10 cellular contexts compared by ENCODE assay signal in genomic region chr1:84969489-84970250, GRCh38. TPM values are rescaled to one million over a fixed set of nuclear protein-coding genes. Genes with fewer than 3 reads are reported as not detected.
A peak's percentile ranks its signal among the peaks of the same experiment; 100 is the strongest.
DNase-seq lines count a peak whose midpoint lies in the region; ATAC-seq and TF ChIP-seq lines count a peak whose summit lies in the region.
"Had no signal": no experiment of that assay in that cellular context is flagged by ENCODE, and none has a peak within 500 bp of the region (broad histone marks: within the 10 kb centered on the region; RNA-seq: fewer than 3 reads in every experiment).

No MANE protein-coding gene starts in this region.

- POLR2A ChIA-PET in SK-N-SH (lab: Yijun Ruan, JAX) = no interaction called here

- ATAC-seq in GM18873 (IDR thresholded peaks at IDR 0.05; ENCODE audit: low FRiP score, unreplicated experiment) (peak; percentile 45), GM21529 (IDR thresholded peaks at IDR 0.05; ENCODE audit: unreplicated experiment) (peak; percentile 34), HG03378 (IDR thresholded peaks at IDR 0.05; ENCODE audit: unreplicated experiment) (peak; percentile 53), memory B cell (ENCODE audit: low read depth) (peak; percentile 30)

- CTCF ChIA-PET in SK-N-SH (lab: Yijun Ruan, JAX) = no interaction called here

- H3K9me2 ChIP-seq in SK-N-SH = no peaks in the 10 kb centered on the region

- no peaks in the 10 kb centered on the region for H3F3A ChIP-seq in SK-N-SH (replicated peaks; ENCODE audit: insufficient read depth)

- no peaks in the 10 kb centered on the region for H4K20me1 ChIP-seq in SK-N-SH (ENCODE audit: insufficient read depth)

- H3K9ac ChIP-seq in SK-N-SH = no peak overlapping the region

- H3K4me1 ChIP-seq in SK-N-SH (ENCODE audit: control insufficient read depth in 1 of 2, insufficient read depth in 2 of 2, low read depth in 1 of 2, low read length in 1 of 2) = no peaks in the 10 kb centered on the region

- DNase-seq in memory B cell (ENCODE audit: low spot score in 2 of 2) (no peak), glomerular visceral epithelial cell (ENCODE audit: extremely low spot score) (no peak), NCI-H345 (lab: John Stamatoyannopoulos, UW) (no peak), NCI-H146 treated with DMSO at 0.1 percent for 48 hours (lab: John Stamatoyannopoulos, UW; ENCODE audit: unreplicated experiment) (no peak), SK-N-SH (no peak)
- DNase-seq: IMR-90, NCI-H526 treated with DMSO at 0.1 percent for 48 hours had no signal

- H3K9me3 ChIP-seq in SK-N-SH = no peaks in the 10 kb centered on the region

- H3K27me3 ChIP-seq in SK-N-SH (ENCODE audit: insufficient read depth) = 0 out of 2 replicates have a peak, but pooled peaks cover 8% of the 10 kb centered on the region

- no peak overlapping the region for H3K4me3 ChIP-seq in SK-N-SH (ENCODE audit: low read depth in 2 of 2, low read length in 1 of 2)

- WGBS in SK-N-SH (ENCODE audit: low lambda C conversion rate) = 49% methylated on average over 7 of the region's 7 CpGs

- H3K27me3 Mint-ChIP-seq in memory B cell = no peaks in the 10 kb centered on the region

- H3K4me3 Mint-ChIP-seq in memory B cell = no peak overlapping the region

- TF ChIP-seq RAD21 in SK-N-SH (IDR thresholded peaks at IDR 0.05; ENCODE audit: low read length) = no peak

- peaks cover 14% of the 10 kb centered on the region for H3K36me3 Mint-ChIP-seq in memory B cell

- H2AFZ ChIP-seq in SK-N-SH (ENCODE audit: low read depth) = no peak overlapping the region

- H3K27ac Mint-ChIP-seq in memory B cell = peak overlapping the region; percentile 84

- no peak overlapping the region for H3K27ac ChIP-seq in SK-N-SH (ENCODE audit: low read depth in 2 of 2, low read length in 1 of 2)

- peaks cover 34% of the 10 kb centered on the region for H3K4me1 Mint-ChIP-seq in memory B cell

- H3K4me2 ChIP-seq in SK-N-SH = no peak overlapping the region

- no peak for TF ChIP-seq CTCF in SK-N-SH (IDR thresholded peaks at IDR 0.05)

- H3K79me2 ChIP-seq in SK-N-SH (ENCODE audit: insufficient read depth) = no peaks in the 10 kb centered on the region

- H3K9me3 Mint-ChIP-seq in memory B cell = no peaks in the 10 kb centered on the region

- TF ChIP-seq EP300 in SK-N-SH (IDR thresholded peaks at IDR 0.05; ENCODE audit: borderline replicate concordance in 1 of 2, low read depth in 1 of 2, low read length in 1 of 2) = no peak

- H3K36me3 ChIP-seq in SK-N-SH (replicated peaks in 1 of 2; ENCODE audit: control insufficient read depth in 1 of 2, insufficient read depth in 2 of 2, low read length in 1 of 2) = no peaks in the 10 kb centered on the region

TF ChIP-seq in SK-N-SH, 30 proteins besides CTCF, POLR2A, EP300 and RAD21:
- no peak for TF ChIP-seq REST (IDR thresholded peaks at IDR 0.05; ENCODE audit: low read depth, low read length)

RNA-seq across cellular contexts. Expression of gene MCOLN2, which starts 27.2 kb away (rescaled TPM):
- not detected in 2 replicates for polyA plus RNA-seq in SK-N-SH (2012; rRNA removed)
- 0.01 TPM in 1 of 2 replicates, not detected in the other for polyA plus RNA-seq in SK-N-SH (2012; cell fraction: cytosol; rRNA removed)
- 0.05 and 0.10 TPM in 2 replicates for polyA plus RNA-seq in SK-N-SH (2012; cell fraction: nucleus; rRNA removed)
